In the genomic region with DNA sequence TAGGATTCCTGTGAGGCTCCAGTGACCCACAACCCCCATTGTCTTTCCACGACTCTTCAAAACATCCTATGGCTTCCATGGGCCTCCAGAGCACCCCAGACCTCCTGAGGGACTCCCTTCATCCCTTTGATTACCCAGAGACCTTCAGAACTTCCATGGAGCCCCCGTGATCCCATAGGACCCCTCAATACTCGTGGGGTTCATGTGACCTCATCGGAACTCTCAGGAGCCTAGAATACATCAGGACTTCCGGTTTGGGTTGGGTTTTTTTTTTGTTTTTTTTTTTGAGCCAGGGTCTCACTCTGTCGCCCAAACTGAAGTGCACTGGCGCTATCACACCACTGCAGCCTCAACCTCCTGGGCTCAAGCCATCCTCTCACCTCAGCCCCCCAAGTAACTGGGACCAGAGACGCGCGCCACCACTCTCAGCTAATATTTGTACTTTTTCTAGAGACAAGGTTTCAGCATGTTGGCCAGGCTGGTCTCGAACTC, we compare ENCODE assay signal across 9 cellular contexts. TPM values are rescaled to one million over a fixed set of nuclear protein-coding genes. Genes with fewer than 3 reads are reported as not detected.
A peak's percentile ranks its signal among the peaks of the same experiment; 100 is the strongest.
DNase-seq lines count a peak whose midpoint lies in the region; ATAC-seq and TF ChIP-seq lines count a peak whose summit lies in the region.
"Had no signal": no experiment of that assay in that cellular context is flagged by ENCODE, and none has a peak within 500 bp of the region (broad histone marks: within the 10 kb centered on the region; RNA-seq: fewer than 3 reads in every experiment).

No MANE protein-coding gene starts in this region.

- no peak for DNase-seq in T-helper 2 cell treated with Interferon-gamma antibody and Interleukin-4, amounts not matched to agents 5 μg/mL and 100 μg/mL, for 36 hours (ENCODE audit: low spot score)
- DNase-seq in T-helper 2 cell (no peak), immature natural killer cell (peak in 1 of 3 donors; percentile 30), suprapubic skin (ENCODE audit: low spot score in 2 of 2) (no peak), GM19238 (ENCODE audit: insufficient read length, low spot score) (no peak)
- DNase-seq in activated T-helper 2 cell treated with anti-CD3 and anti-CD28 coated beads, Interferon-gamma antibody, Interleukin-2, Interleukin-4, amounts not matched to agents 10 μg/mL and 5 μg/mL and 100 μg/mL, durations not matched to agents 14 hours and 24 hours and 36 hours (ENCODE audit: low spot score) = no peak

- ATAC-seq in GM21619 (IDR thresholded peaks at IDR 0.05; ENCODE audit: unreplicated experiment) = no peak
- ATAC-seq in HG02759 (IDR thresholded peaks at IDR 0.05; ENCODE audit: unreplicated experiment) = no peak

- H3K36me3 Mint-ChIP-seq in T-helper 2 cell treated with Interferon-gamma antibody and Interleukin-4, amounts not matched to agents 5 μg/mL and 100 μg/mL, for 36 hours (ENCODE audit: low read depth) = peaks cover 34% of the 10 kb centered on the region
- peaks cover 38% of the 10 kb centered on the region for H3K36me3 Mint-ChIP-seq in activated T-helper 2 cell treated with anti-CD3 and anti-CD28 coated beads, Interferon-gamma antibody, Interleukin-2, Interleukin-4, amounts not matched to agents 10 μg/mL and 5 μg/mL and 100 μg/mL, durations not matched to agents 14 hours and 24 hours and 36 hours (ENCODE audit: low read depth)
- H3K36me3 Mint-ChIP-seq in immature natural killer cell = peaks cover 7 to 13% (median 9%) of the 10 kb centered on the region in 3 donors

- no peaks in the 10 kb centered on the region for H3K27me3 Mint-ChIP-seq in T-helper 2 cell treated with Interferon-gamma antibody and Interleukin-4, amounts not matched to agents 5 μg/mL and 100 μg/mL, for 36 hours (ENCODE audit: low read depth)
- H3K27me3 Mint-ChIP-seq in activated T-helper 2 cell treated with anti-CD3 and anti-CD28 coated beads, Interferon-gamma antibody, Interleukin-2, Interleukin-4, amounts not matched to agents 10 μg/mL and 5 μg/mL and 100 μg/mL, durations not matched to agents 14 hours and 24 hours and 36 hours (ENCODE audit: low read depth) = no peaks in the 10 kb centered on the region
- H3K27me3 Mint-ChIP-seq in immature natural killer cell (ENCODE audit: low read depth in 3 of 3) = peaks cover 11 to 21% (median 21%) of the 10 kb centered on the region in 3 donors

- WGBS in suprapubic skin = 51% methylated on average over 11 of the region's 11 CpGs

- H3K36me3 ChIP-seq in suprapubic skin = peaks cover 6% of the 10 kb centered on the region

- H3K27ac Mint-ChIP-seq in T-helper 2 cell treated with Interferon-gamma antibody and Interleukin-4, amounts not matched to agents 5 μg/mL and 100 μg/mL, for 36 hours = peak overlapping the region; percentile 100
- peak overlapping the region; percentile 100 for H3K27ac Mint-ChIP-seq in activated T-helper 2 cell treated with anti-CD3 and anti-CD28 coated beads, Interferon-gamma antibody, Interleukin-2, Interleukin-4, amounts not matched to agents 10 μg/mL and 5 μg/mL and 100 μg/mL, durations not matched to agents 14 hours and 24 hours and 36 hours
- H3K27ac Mint-ChIP-seq in immature natural killer cell = peak overlapping the region; percentile 98 to 100 (median 99)

- peaks cover 41% of the 10 kb centered on the region for H3K4me1 Mint-ChIP-seq in T-helper 2 cell treated with Interferon-gamma antibody and Interleukin-4, amounts not matched to agents 5 μg/mL and 100 μg/mL, for 36 hours (ENCODE audit: low read depth)
- peaks cover 24% of the 10 kb centered on the region for H3K4me1 Mint-ChIP-seq in activated T-helper 2 cell treated with anti-CD3 and anti-CD28 coated beads, Interferon-gamma antibody, Interleukin-2, Interleukin-4, amounts not matched to agents 10 μg/mL and 5 μg/mL and 100 μg/mL, durations not matched to agents 14 hours and 24 hours and 36 hours (ENCODE audit: low read depth)
- H3K4me1 Mint-ChIP-seq in immature natural killer cell = peaks cover 39 to 48% of the 10 kb centered on the region in 2 donors

- TF ChIP-seq POLR2A in suprapubic skin (IDR thresholded peaks at IDR 0.05) = no peak

- H3K4me3 ChIP-seq in suprapubic skin = peak overlapping the region; percentile 73

- peaks cover 40% of the 10 kb centered on the region for H3K4me1 ChIP-seq in suprapubic skin

- no peaks in the 10 kb centered on the region for H3K9me3 ChIP-seq in suprapubic skin

- H3K27ac ChIP-seq in suprapubic skin = peak overlapping the region; percentile 96

- no peak for TF ChIP-seq EP300 in suprapubic skin (IDR thresholded peaks at IDR 0.05)

- TF ChIP-seq CTCF in suprapubic skin (IDR thresholded peaks at IDR 0.05) = no peak

- no peaks in the 10 kb centered on the region for H3K9me3 Mint-ChIP-seq in T-helper 2 cell treated with Interferon-gamma antibody and Interleukin-4, amounts not matched to agents 5 μg/mL and 100 μg/mL, for 36 hours
- H3K9me3 Mint-ChIP-seq in activated T-helper 2 cell treated with anti-CD3 and anti-CD28 coated beads, Interferon-gamma antibody, Interleukin-2, Interleukin-4, amounts not matched to agents 10 μg/mL and 5 μg/mL and 100 μg/mL, durations not matched to agents 14 hours and 24 hours and 36 hours = no peaks in the 10 kb centered on the region
- H3K9me3 Mint-ChIP-seq in immature natural killer cell = no peaks in the 10 kb centered on the region

- H3K27me3 ChIP-seq in suprapubic skin = no peaks in the 10 kb centered on the region

- peak overlapping the region; percentile 99 for H3K4me3 Mint-ChIP-seq in T-helper 2 cell treated with Interferon-gamma antibody and Interleukin-4, amounts not matched to agents 5 μg/mL and 100 μg/mL, for 36 hours
- peak overlapping the region; percentile 99 for H3K4me3 Mint-ChIP-seq in activated T-helper 2 cell treated with anti-CD3 and anti-CD28 coated beads, Interferon-gamma antibody, Interleukin-2, Interleukin-4, amounts not matched to agents 10 μg/mL and 5 μg/mL and 100 μg/mL, durations not matched to agents 14 hours and 24 hours and 36 hours (ENCODE audit: low read depth)
- peak overlapping the region; percentile 93 to 100 (median 98) for H3K4me3 Mint-ChIP-seq in immature natural killer cell

- intact Hi-C loops in activated T-helper 2 cell treated with anti-CD3 and anti-CD28 coated beads, Interferon-gamma antibody, Interleukin-2, Interleukin-4, amounts not matched to agents 10 μg/mL and 5 μg/mL and 100 μg/mL, durations not matched to agents 14 hours and 24 hours and 36 hours (cut with micrococcal nuclease) = loop anchor here (1.0 to 5.0 kb wide), 2 partner anchors 15 to 43 kb away; a partner anchor contains a TSS

RNA-seq across cellular contexts. Expression of a gene that starts 0.8 kb away (rescaled TPM):
- 26.4 and 32.5 TPM in 2 replicates for total RNA-seq in activated T-helper 2 cell treated with anti-CD3 and anti-CD28 coated beads, Interferon-gamma antibody, Interleukin-2, Interleukin-4, amounts not matched to agents 10 μg/mL and 5 μg/mL and 100 μg/mL, durations not matched to agents 14 hours and 24 hours and 36 hours
- 10 to 100 TPM; 37.2 to 57.0 (median 42.4) TPM for polyA plus RNA-seq in immature natural killer cell
- 10 to 100 TPM; 21.7 to 47.7 (median 35.9) TPM for total RNA-seq in suprapubic skin

RNA-seq across cellular contexts. Expression of a gene that starts 2.2 kb away (rescaled TPM):
- total RNA-seq in activated T-helper 2 cell treated with anti-CD3 and anti-CD28 coated beads, Interferon-gamma antibody, Interleukin-2, Interleukin-4, amounts not matched to agents 10 μg/mL and 5 μg/mL and 100 μg/mL, durations not matched to agents 14 hours and 24 hours and 36 hours = 136 and 138 TPM in 2 replicates
- 10 to 100 TPM; 91.4 to 97.6 (median 93.3) TPM for polyA plus RNA-seq in immature natural killer cell
- 100 to 1,000 TPM in 2 of 4 donors, 10 to 100 TPM in 2; 82.0 to 124 (median 104) TPM for total RNA-seq in suprapubic skin

RNA-seq across cellular contexts. Expression of a gene that starts 12.5 kb away (rescaled TPM):
- 0.16 TPM in 1 of 2 replicates, not detected in the other for total RNA-seq in activated T-helper 2 cell treated with anti-CD3 and anti-CD28 coated beads, Interferon-gamma antibody, Interleukin-2, Interleukin-4, amounts not matched to agents 10 μg/mL and 5 μg/mL and 100 μg/mL, durations not matched to agents 14 hours and 24 hours and 36 hours
- not detected for polyA plus RNA-seq in immature natural killer cell
- total RNA-seq in suprapubic skin = 1 to 10 TPM in 3 of 4 donors, under 1 TPM in 1; 0.60 to 1.2 (median 1.1) TPM
- total RNA-seq: Daoy had no signal

RNA-seq across cellular contexts. Expression of a gene that starts 20.2 kb away (rescaled TPM):
- total RNA-seq in activated T-helper 2 cell treated with anti-CD3 and anti-CD28 coated beads, Interferon-gamma antibody, Interleukin-2, Interleukin-4, amounts not matched to agents 10 μg/mL and 5 μg/mL and 100 μg/mL, durations not matched to agents 14 hours and 24 hours and 36 hours = 49.3 and 57.9 TPM in 2 replicates
- 10 to 100 TPM; 22.6 to 36.6 (median 28.3) TPM for polyA plus RNA-seq in immature natural killer cell
- total RNA-seq in suprapubic skin = 1 to 10 TPM; 1.2 to 4.9 (median 4.4) TPM

RNA-seq across cellular contexts. Expression of a gene that starts 28.6 kb away (rescaled TPM):
- not detected in 2 replicates for total RNA-seq in activated T-helper 2 cell treated with anti-CD3 and anti-CD28 coated beads, Interferon-gamma antibody, Interleukin-2, Interleukin-4, amounts not matched to agents 10 μg/mL and 5 μg/mL and 100 μg/mL, durations not matched to agents 14 hours and 24 hours and 36 hours
- not detected for polyA plus RNA-seq in immature natural killer cell
- not detected for total RNA-seq in suprapubic skin
- total RNA-seq: Daoy had no signal
